In genomic region chr7:32890010-32890552, GRCh38 we compare ENCODE assay signal across 8 cellular contexts.
DNase-seq lines count a peak whose midpoint lies in the region; ATAC-seq and TF ChIP-seq lines count a peak whose summit lies in the region.

No MANE protein-coding gene starts in this region.

- no peak overlapping the region for H3K9ac ChIP-seq in parathyroid adenoma

- ATAC-seq in GM19023 (IDR thresholded peaks at IDR 0.05; ENCODE audit: unreplicated experiment): no peak

- H3K4me1 ChIP-seq in parathyroid adenoma: peaks cover 10% of the 10 kb centered on the region

- H3K9me3 ChIP-seq in parathyroid adenoma (ENCODE audit: control insufficient read depth, low read length): no peaks in the 10 kb centered on the region

- H3K9me3 Mint-ChIP-seq in T-helper 1 cell treated with Interleukin-12 subunit alpha and Interleukin-12 subunit beta and Interleukin-4 antibody, amounts not matched to agents 30 μg/mL and 1 μg/mL, for 36 hours: no peaks in the 10 kb centered on the region

- H3K36me3 Mint-ChIP-seq in T-helper 1 cell treated with Interleukin-12 subunit alpha and Interleukin-12 subunit beta and Interleukin-4 antibody, amounts not matched to agents 30 μg/mL and 1 μg/mL, for 36 hours (ENCODE audit: low read depth): peaks cover 22% of the 10 kb centered on the region

- H3K4me1 Mint-ChIP-seq in T-helper 1 cell treated with Interleukin-12 subunit alpha and Interleukin-12 subunit beta and Interleukin-4 antibody, amounts not matched to agents 30 μg/mL and 1 μg/mL, for 36 hours (ENCODE audit: low read depth): peaks cover 58% of the 10 kb centered on the region

- peak overlapping the region; percentile 93 for H3K27ac ChIP-seq in parathyroid adenoma

- H3K4me2 ChIP-seq in parathyroid adenoma (ENCODE audit: low read length): peak overlapping the region; percentile 91

- no peaks in the 10 kb centered on the region for H3K27me3 Mint-ChIP-seq in T-helper 1 cell treated with Interleukin-12 subunit alpha and Interleukin-12 subunit beta and Interleukin-4 antibody, amounts not matched to agents 30 μg/mL and 1 μg/mL, for 36 hours (ENCODE audit: low read depth)

- peaks cover 32% of the 10 kb centered on the region for H3K79me2 ChIP-seq in parathyroid adenoma

- TF ChIP-seq CTCF in parathyroid adenoma (IDR thresholded peaks at IDR 0.05): no peak
- no peak for TF ChIP-seq CTCF in GM13977 (IDR thresholded peaks at IDR 0.05; ENCODE audit: extremely low read depth, insufficient read depth, missing control alignments)

- H3K27me3 ChIP-seq in parathyroid adenoma (ENCODE audit: control insufficient read depth, insufficient read depth, low read length): no peaks in the 10 kb centered on the region

- peak overlapping the region; percentile 86 for H3K4me3 Mint-ChIP-seq in T-helper 1 cell treated with Interleukin-12 subunit alpha and Interleukin-12 subunit beta and Interleukin-4 antibody, amounts not matched to agents 30 μg/mL and 1 μg/mL, for 36 hours

- peak overlapping the region; percentile 87 for H3K27ac Mint-ChIP-seq in T-helper 1 cell treated with Interleukin-12 subunit alpha and Interleukin-12 subunit beta and Interleukin-4 antibody, amounts not matched to agents 30 μg/mL and 1 μg/mL, for 36 hours

- H3K4me3 ChIP-seq in GM08714 (ENCODE audit: low read length) (peak overlapping the region; percentile 99), parathyroid adenoma (ENCODE audit: low read depth, low read length) (peak overlapping the region; percentile 79)

- H3K36me3 ChIP-seq in parathyroid adenoma (ENCODE audit: control insufficient read depth, insufficient read depth, low read length): no peaks in the 10 kb centered on the region

- peak; percentile 54 for DNase-seq in ACHN
- DNase-seq in fibroblast of gingiva (ENCODE audit: low read depth): peak; percentile 54
- no peak for DNase-seq in effector CD8-positive, alpha-beta T cell (lab: John Stamatoyannopoulos, UW)
- DNase-seq in GM13977 (ENCODE audit: low spot score): no peak

- in situ Hi-C loops in ACHN (cut with HindIII; ENCODE audit: low pct_ligation_motif_present, low pct_unique_long_range_greater_than_20kb, low sequenced_read_pairs): no loop called here
- in situ Hi-C loops in GM13977 (cut with MboI; ENCODE audit: low pct_unique_long_range_greater_than_20kb, low sequenced_read_pairs, unreplicated experiment): no loop called here

- H2AFZ ChIP-seq in parathyroid adenoma: peak overlapping the region; percentile 89

Comparison
In these comparisons a context has a peak if more than half of its experiments do, and no peak if none do; other contexts are left out.
1. DNase-seq: peak in ACHN (single experiment) and fibroblast of gingiva (single experiment); none in effector CD8-positive, alpha-beta T cell (single experiment) and GM13977 (single experiment).